Comparison of ENCODE assay signal across 12 cellular contexts in genomic region chr15:53384417-53384816, GRCh38.
A peak's percentile ranks its signal among the peaks of the same experiment; 100 is the strongest.
DNase-seq lines count a peak whose midpoint lies in the region; ATAC-seq and TF ChIP-seq lines count a peak whose summit lies in the region.
"Had no signal": no experiment of that assay in that cellular context is flagged by ENCODE, and none has a peak within 500 bp of the region (broad histone marks: within the 10 kb centered on the region; RNA-seq: fewer than 3 reads in every experiment).

No MANE protein-coding gene starts in this region.

- H3K36me3 ChIP-seq in Caco-2 (ENCODE audit: control insufficient read depth, insufficient read depth, low read length) (no peaks in the 10 kb centered on the region), GM23338 (ENCODE audit: insufficient read depth) (no peaks in the 10 kb centered on the region), Peyer's patch (no peaks in the 10 kb centered on the region)
- H3K36me3 ChIP-seq: BLaER1 had no signal

- CTCF ChIA-PET in Caco-2 (lab: Charles Lee) = interaction anchor here (0.6 to 1.0 kb wide), 2 partner anchors 40 to 128 kb away, joined by 3 to 12 read pairs; no protein-coding TSS in a partner anchor

- H3K27me3 ChIP-seq in Caco-2 (replicated peaks; ENCODE audit: control insufficient read depth, insufficient read depth, low read length) (no peaks in the 10 kb centered on the region), GM23338 (ENCODE audit: insufficient read depth) (no peaks in the 10 kb centered on the region), Peyer's patch (no peaks in the 10 kb centered on the region)
- H3K27me3 ChIP-seq: BLaER1 had no signal

- no peak overlapping the region for H3K4me3 ChIP-seq in Caco-2 (ENCODE audit: low read depth, low read length)
- no peak overlapping the region for H3K4me3 ChIP-seq in GM23338
- no peak overlapping the region for H3K4me3 ChIP-seq in Peyer's patch
- H3K4me3 ChIP-seq: BLaER1 had no signal

- no peaks in the 10 kb centered on the region for H3K9me3 ChIP-seq in Caco-2
- no peaks in the 10 kb centered on the region for H3K9me3 ChIP-seq in Peyer's patch
- H3K9me3 ChIP-seq: BLaER1 had no signal

- no peak overlapping the region for H2AFZ ChIP-seq in GM23338

- no peak overlapping the region for H3K4me2 ChIP-seq in GM23338
- H3K4me2 ChIP-seq: BLaER1 had no signal

- intact Hi-C loops in Caco-2 (cut with micrococcal nuclease; ENCODE audit: unreplicated experiment) = loop anchor here (1.0 to 10.0 kb wide), 5 partner anchors 122 to 333 kb away; no protein-coding TSS in a partner anchor

- H3K9me3 Mint-ChIP-seq in Caco-2 (ENCODE audit: unreplicated experiment) (no peaks in the 10 kb centered on the region), GM23338 (no peaks in the 10 kb centered on the region)
- H3K9me3 Mint-ChIP-seq: activated T-cell treated with anti-CD3 and anti-CD28 coated beads, Interleukin-2, amount 50 U/mL, for 4 hours had no signal

- H3F3A ChIP-seq in GM23338 (replicated peaks; ENCODE audit: low read depth) = no peaks in the 10 kb centered on the region

- TF ChIP-seq CTCF in Caco-2 (IDR thresholded peaks at IDR 0.05; ENCODE audit: insufficient read depth in 1 of 2, low read depth in 1 of 2, low read length in 1 of 2, severe bottlenecking in 1 of 2, unreplicated experiment in 1 of 2) (peak; percentile 43 to 61), GM23338 (conservative IDR thresholded peaks at IDR 0.05; ENCODE audit: low read depth in 2 of 2) (peak; percentile 35 to 53), Peyer's patch (IDR thresholded peaks at IDR 0.05) (peak in 4 of 6 experiments; percentile 16 to 39 (median 28))

- H3K4me1 ChIP-seq in Caco-2 (no peaks in the 10 kb centered on the region), GM23338 (ENCODE audit: insufficient read depth) (no peaks in the 10 kb centered on the region), Peyer's patch (no peaks in the 10 kb centered on the region)

- POLR2A ChIA-PET in Caco-2 (lab: Charles Lee) = no interaction called here

- H3K27ac ChIP-seq in GM23338 (ENCODE audit: low read depth) = no peak overlapping the region
- no peak overlapping the region for H3K27ac ChIP-seq in Peyer's patch
- H3K27ac ChIP-seq: BLaER1 had no signal

- no peak overlapping the region for H3K27ac Mint-ChIP-seq in Caco-2 (ENCODE audit: unreplicated experiment)
- no peak overlapping the region for H3K27ac Mint-ChIP-seq in GM23338

- no peaks in the 10 kb centered on the region for H4K20me1 ChIP-seq in GM23338 (replicated peaks; ENCODE audit: insufficient read depth)
- H4K20me1 ChIP-seq: BLaER1 had no signal

- H3K9me2 ChIP-seq in GM23338 (ENCODE audit: insufficient read depth) = no peaks in the 10 kb centered on the region

- H3K4me3 Mint-ChIP-seq in Caco-2 (ENCODE audit: unreplicated experiment) (no peak overlapping the region), GM23338 (no peak overlapping the region)
- H3K4me3 Mint-ChIP-seq: activated T-cell treated with anti-CD3 and anti-CD28 coated beads, Interleukin-2, amount 50 U/mL, for 4 hours had no signal

- H3K27me3 Mint-ChIP-seq in Caco-2 (ENCODE audit: insufficient read depth, unreplicated experiment) = peaks cover 2% of the 10 kb centered on the region
- peaks cover 7% of the 10 kb centered on the region for H3K27me3 Mint-ChIP-seq in GM23338 (ENCODE audit: insufficient read depth, low read depth, poor library complexity)

- H3K36me3 Mint-ChIP-seq in Caco-2 (ENCODE audit: insufficient read depth, unreplicated experiment) (no peaks in the 10 kb centered on the region), GM23338 (ENCODE audit: low read depth) (no peaks in the 10 kb centered on the region)

- DNase-seq in Caco-2 = peak; percentile 34 to 41
- DNase-seq in GM23338 (ENCODE audit: low spot score) = peak; percentile 2
- no peak for DNase-seq in Peyer's patch
- peak; percentile 50 for DNase-seq in kidney glomerular epithelial cell (lab: John Stamatoyannopoulos, UW)
- no peak for DNase-seq in NCI-H1105 treated with DMSO at 0.1 percent for 48 hours (lab: John Stamatoyannopoulos, UW)
- no peak for DNase-seq in stimulated activated naive CD4-positive, alpha-beta T cell treated with Interleukin-2 at 50 U/mL for 16 hours (lab: John Stamatoyannopoulos, UW)
- DNase-seq in anterior cingulate cortex (lab: John Stamatoyannopoulos, UW) = no peak
- DNase-seq: activated T-cell treated with anti-CD3 and anti-CD28 coated beads, Interleukin-2, amount 50 U/mL, for 4 hours; NCI-H187 treated with DMSO at 0.1 percent for 48 hours; Right ventricle myocardium superior had no signal

- H3K79me2 ChIP-seq in GM23338 (replicated peaks; ENCODE audit: insufficient read depth) = no peaks in the 10 kb centered on the region

- ATAC-seq in GM23338 = peak; percentile 94
- no peak for ATAC-seq in HG03045 (IDR thresholded peaks at IDR 0.05; ENCODE audit: unreplicated experiment)
- ATAC-seq: activated T-cell treated with anti-CD3 and anti-CD28 coated beads, Interleukin-2, amount 50 U/mL, for 4 hours had no signal

- TF ChIP-seq POLR2A in Peyer's patch (IDR thresholded peaks at IDR 0.05) = no peak

- no peaks in the 10 kb centered on the region for H3K4me1 Mint-ChIP-seq in Caco-2 (ENCODE audit: low read depth, unreplicated experiment)
- no peaks in the 10 kb centered on the region for H3K4me1 Mint-ChIP-seq in GM23338

- no TSS peak for BruUV-seq in Caco-2 (replicated peaks; lab: Mats Ljungman, UMichigan)

TF ChIP-seq in GM23338, 12 proteins besides CTCF, POLR2A, EP300 and RAD21 (continues in another document):
- TF ChIP-seq JUNB (IDR thresholded peaks at IDR 0.05; ENCODE audit: unreplicated experiment) (no peak), ETS1 (IDR thresholded peaks at IDR 0.05) (no peak), CREB1 (CRISPR knock-in tag; IDR thresholded peaks at IDR 0.05; ENCODE audit: low read depth) (no peak), ZNF462 (CRISPR knock-in tag; IDR thresholded peaks at IDR 0.05) (no peak)

Comparison
In these comparisons a context has a peak if more than half of its experiments do, and no peak if none do; other contexts are left out.
1. DNase-seq: peak in Caco-2 (2 of 2), GM23338 (single experiment) and kidney glomerular epithelial cell (single experiment); none in Peyer's patch (0 of 3), NCI-H1105 treated with DMSO at 0.1 percent for 48 hours (single experiment), stimulated activated naive CD4-positive, alpha-beta T cell treated with Interleukin-2 at 50 U/mL for 16 hours (single experiment) and anterior cingulate cortex (0 of 58).
2. Peak in every context shown above with its lines, with median percentiles within 50 percentile points of each other: CTCF ChIP-seq.